Comparison of ENCODE assay signal across 8 cellular contexts in genomic region chr9:128191406-128192046, GRCh38. TPM values are rescaled to one million over a fixed set of nuclear protein-coding genes. Genes with fewer than 3 reads are reported as not detected.
DNase-seq lines count a peak whose midpoint lies in the region; ATAC-seq and TF ChIP-seq lines count a peak whose summit lies in the region.

TSS of gene CIZ1 (minus strand) at chr9:128191572. CDS start at chr9:128190857, 715 bp downstream.

- H3K4me1 ChIP-seq in OCI-LY1 (ENCODE audit: insufficient read depth, low read length, severe bottlenecking) (peaks cover 23% of the 10 kb centered on the region), muscle layer of colon (ENCODE audit: insufficient read depth, low read length) (peaks cover 19% of the 10 kb centered on the region)

- ATAC-seq in GM19023 (IDR thresholded peaks at IDR 0.05; ENCODE audit: unreplicated experiment) = peak; percentile 87
- ATAC-seq in HG03354 (IDR thresholded peaks at IDR 0.05; ENCODE audit: poor library complexity, severe bottlenecking, unreplicated experiment) = peak; percentile 73

- H3K27ac ChIP-seq in OCI-LY1 (ENCODE audit: low read depth, low read length, poor library complexity, severe bottlenecking) = peak within 1 kb of the TSS; percentile 36
- peak within 1 kb of the TSS; percentile 89 for H3K27ac ChIP-seq in muscle layer of colon (ENCODE audit: low read depth, low read length)

- H3K79me2 ChIP-seq in OCI-LY1 (ENCODE audit: insufficient read depth, low read length) = no peaks in the 10 kb centered on the region

- H4K20me1 ChIP-seq in OCI-LY1 (ENCODE audit: insufficient read depth, low read length) = no peaks in the 10 kb centered on the region

- peak; percentile 33 for TF ChIP-seq CTCF in BJ (IDR thresholded peaks at IDR 0.05; ENCODE audit: insufficient read depth, low read depth, low read length)
- TF ChIP-seq CTCF in OCI-LY1 (IDR thresholded peaks at IDR 0.05; ENCODE audit: low read length) = peak; percentile 75
- TF ChIP-seq CTCF in epithelial cell of proximal tubule (conservative IDR thresholded peaks at IDR 0.05; ENCODE audit: low read depth, low read length) = peak; percentile 65

- H3K27me3 ChIP-seq in BJ (ENCODE audit: control insufficient read depth, insufficient read depth, low read length) (no peaks in the 10 kb centered on the region), OCI-LY1 (ENCODE audit: insufficient read depth, low read length) (no peaks in the 10 kb centered on the region), muscle layer of colon (ENCODE audit: control insufficient read depth in 1 of 2, insufficient read depth in 2 of 2, low read length in 2 of 2) (no peaks in the 10 kb centered on the region)

- DNase-seq in BJ (ENCODE audit: low read depth) = no peak
- DNase-seq in activated T-cell treated with anti-CD3 and anti-CD28 coated beads for 24 hours (ENCODE audit: low read depth) = peak; percentile 63
- DNase-seq in epithelial cell of proximal tubule (ENCODE audit: low read depth) = no peak
- peak; percentile 20 to 73 for DNase-seq in stimulated activated CD8-positive, alpha-beta memory T cell treated with anti-CD3 and anti-CD28 coated beads, Interleukin-7, amount 100 ng/mL, for 4 hours (ENCODE audit: low read depth in 2 of 2)

- H3K9me3 ChIP-seq in OCI-LY1 (ENCODE audit: low read length) (no peaks in the 10 kb centered on the region), muscle layer of colon (ENCODE audit: low read length) (no peaks in the 10 kb centered on the region)

- H3F3A ChIP-seq in OCI-LY1 (ENCODE audit: insufficient read depth, low read length) = 0 out of 2 replicates have a peak, but pooled peaks cover 4% of the 10 kb centered on the region

- H2AFZ ChIP-seq in OCI-LY1 (ENCODE audit: low read length) = peak within 1 kb of the TSS; percentile 67; the same call in 1 of the 2 replicates

- CTCF ChIA-PET in BJ (lab: Yijun Ruan, JAX) = interaction anchor here (0.7 to 3.1 kb wide), 10 partner anchors 8 to 150 kb away, joined by 3 to 20 read pairs (median 4); no protein-coding TSS in a partner anchor

- H3K4me3 ChIP-seq in BJ (ENCODE audit: low read depth, low read length) (peak within 1 kb of the TSS; percentile 84), OCI-LY1 (ENCODE audit: low read depth, low read length, poor library complexity, severe bottlenecking) (peak within 1 kb of the TSS; percentile 94), epithelial cell of proximal tubule (ENCODE audit: low read depth, low read length) (peak within 1 kb of the TSS; percentile 92), muscle layer of colon (ENCODE audit: low read depth in 1 of 2, low read length in 2 of 2) (peak within 1 kb of the TSS; percentile 66 to 88)

- peak within 1 kb of the TSS; percentile 95 for H3K4me2 ChIP-seq in OCI-LY1 (ENCODE audit: low read length)

- POLR2A ChIA-PET in BJ (lab: Charles Lee) = interaction anchor here (1.0 kb wide), 1 partner anchor 170 kb away, joined by 4 read pairs; no protein-coding TSS in a partner anchor

- H3K36me3 ChIP-seq in BJ (ENCODE audit: control insufficient read depth, insufficient read depth, low read length) (peaks cover 2% of the 10 kb centered on the region; the same call in 1 of the 2 replicates), OCI-LY1 (ENCODE audit: insufficient read depth, low read length) (peaks cover 9% of the 10 kb centered on the region), muscle layer of colon (ENCODE audit: insufficient read depth, low read length) (peaks cover 21% of the 10 kb centered on the region)

- no peaks in the 10 kb centered on the region for H3K9me2 ChIP-seq in OCI-LY1 (ENCODE audit: low read depth, low read length)

- H3K9ac ChIP-seq in OCI-LY1 (ENCODE audit: low read length) (peak within 1 kb of the TSS; percentile 90), muscle layer of colon (ENCODE audit: low read length) (peak within 1 kb of the TSS; percentile 97)

RNA-seq across cellular contexts. Expression of gene CIZ1, which starts in this region (rescaled TPM):
- 24.0 and 36.0 TPM in 2 replicates for polyA plus RNA-seq in BJ (2011; rRNA removed)
- 55.8 and 68.4 TPM in 2 replicates for polyA minus RNA-seq in BJ (2011; rRNA and poly(A)+ RNA removed)
- total RNA-seq in epithelial cell of proximal tubule = 56.7 and 76.7 TPM in 2 replicates

Comparison
In these comparisons a context has a peak if more than half of its experiments do, and no peak if none do; other contexts are left out.
1. DNase-seq: peak in activated T-cell treated with anti-CD3 and anti-CD28 coated beads for 24 hours (single experiment) and stimulated activated CD8-positive, alpha-beta memory T cell treated with anti-CD3 and anti-CD28 coated beads, Interleukin-7, amount 100 ng/mL, for 4 hours (2 of 2); none in BJ (single experiment) and epithelial cell of proximal tubule (single experiment).
2. Peak in every context shown above with its lines, with median percentiles within 50 percentile points of each other: H3K4me3 ChIP-seq and CTCF ChIP-seq.